Comparison of ENCODE assay signal across 23 cellular contexts in genomic region chr5:74320526-74320925, GRCh38.
"Had no signal": no experiment of that assay in that cellular context is flagged by ENCODE, and none has a peak within 500 bp of the region (broad histone marks: within the 10 kb centered on the region; RNA-seq: fewer than 3 reads in every experiment).

No MANE protein-coding gene starts in this region.

- H3K4me3 ChIP-seq: body of pancreas, esophagus muscularis mucosa, hepatocyte, lung, right lobe of liver, stomach, upper lobe of left lung had no signal

- H3K36me3 Mint-ChIP-seq: activated naive CD8-positive, alpha-beta T cell; stimulated activated effector memory CD8-positive, alpha-beta T cell treated with anti-CD3 and anti-CD28 coated beads, Interleukin-12 subunit alpha, Interleukin-12 subunit beta, amount 100 ng/mL, for 72 hours had no signal

- H3K9me3 ChIP-seq: body of pancreas, esophagus muscularis mucosa, right lobe of liver, stomach, upper lobe of left lung had no signal

- H3K36me3 ChIP-seq: esophagus muscularis mucosa, right lobe of liver, stomach, upper lobe of left lung, WERI-Rb-1 had no signal

- H3K4me3 Mint-ChIP-seq: activated naive CD8-positive, alpha-beta T cell; nephron; stimulated activated effector memory CD8-positive, alpha-beta T cell treated with anti-CD3 and anti-CD28 coated beads, Interleukin-12 subunit alpha, Interleukin-12 subunit beta, amount 100 ng/mL, for 72 hours had no signal

- ATAC-seq: body of pancreas; left lobe of liver; right lobe of liver; stimulated activated effector memory CD8-positive, alpha-beta T cell treated with anti-CD3 and anti-CD28 coated beads, Interleukin-12 subunit alpha, Interleukin-12 subunit beta, amount 100 ng/mL, for 72 hours had no signal

- H3K9me3 Mint-ChIP-seq: nephron; stimulated activated effector memory CD8-positive, alpha-beta T cell treated with anti-CD3 and anti-CD28 coated beads, Interleukin-12 subunit alpha, Interleukin-12 subunit beta, amount 100 ng/mL, for 72 hours had no signal

- DNase-seq: activated CD4-positive, alpha-beta T cell treated with anti-CD3 and anti-CD28 coated beads for 1 hour; activated CD8-positive, alpha-beta memory T cell treated with anti-CD3 and anti-CD28 coated beads, Interleukin-2, amount 50 U/mL, for 4 hours; activated gamma-delta T cell treated with Interleukin-2 at 50 U/mL for 16 hours; body of pancreas; central memory CD4-positive, alpha-beta T cell; islet precursor cell; midbrain; right lobe of liver; small intestine; stimulated activated CD4-positive, alpha-beta T cell treated with anti-CD3 and anti-CD28 coated beads, Interleukin-4, amount 100 ng/mL, for 1 hour; stomach; SW 1271; T-helper 2 cell; upper lobe of left lung; WERI-Rb-1 had no signal

- H3K79me2 ChIP-seq: hepatocyte, parathyroid adenoma had no signal

- H2AFZ ChIP-seq: hepatocyte had no signal

- H3K27me3 ChIP-seq: body of pancreas, esophagus muscularis mucosa, hepatocyte, right lobe of liver, stomach, upper lobe of left lung had no signal

- H3K27ac Mint-ChIP-seq: activated naive CD8-positive, alpha-beta T cell; stimulated activated effector memory CD8-positive, alpha-beta T cell treated with anti-CD3 and anti-CD28 coated beads, Interleukin-12 subunit alpha, Interleukin-12 subunit beta, amount 100 ng/mL, for 72 hours had no signal

- H3K4me2 ChIP-seq: hepatocyte had no signal

- H3K27ac ChIP-seq: body of pancreas, esophagus muscularis mucosa, hepatocyte, right lobe of liver, stomach, upper lobe of left lung, WERI-Rb-1 had no signal

- H3K4me1 ChIP-seq: right lobe of liver had no signal

- H3K9ac ChIP-seq: parathyroid adenoma had no signal
